8 cellular contexts compared by ENCODE assay signal in genomic region chr16:29900888-29901606, GRCh38. TPM values are rescaled to one million over a fixed set of nuclear protein-coding genes. Genes with fewer than 3 reads are reported as not detected.
DNase-seq lines count a peak whose midpoint lies in the region; ATAC-seq and TF ChIP-seq lines count a peak whose summit lies in the region.

No MANE protein-coding gene starts in this region.

- H2AFZ ChIP-seq in OCI-LY7 (ENCODE audit: low read length) (no peak overlapping the region), neuronal stem cell (ENCODE audit: low read length) (peak overlapping the region; percentile 96)

- H4K20me1 ChIP-seq in OCI-LY7 (ENCODE audit: insufficient read depth, low read length), result no peaks in the 10 kb centered on the region

- H2AK5ac ChIP-seq in neuronal stem cell (ENCODE audit: low read depth, low read length), result no peak overlapping the region

- H3K4me1 Mint-ChIP-seq in CD8-positive, alpha-beta T cell (ENCODE audit: low read depth), result peaks cover 8% of the 10 kb centered on the region

- H3K9me3 ChIP-seq in CD8-positive, alpha-beta T cell (ENCODE audit: low read length), result no peaks in the 10 kb centered on the region
- H3K9me3 ChIP-seq in OCI-LY7 (ENCODE audit: low read length) (no peaks in the 10 kb centered on the region), ectodermal cell (ENCODE audit: control insufficient read depth, low read length) (no peaks in the 10 kb centered on the region), neuronal stem cell (replicated peaks in 1 of 2; ENCODE audit: control insufficient read depth in 2 of 2, insufficient read depth in 1 of 2, low read depth in 1 of 2, low read length in 2 of 2) (no peaks in the 10 kb centered on the region)

- no peak overlapping the region for H3K4ac ChIP-seq in neuronal stem cell (ENCODE audit: low read length)

- H3K4me1 ChIP-seq in CD8-positive, alpha-beta T cell (ENCODE audit: insufficient read depth, low read length), result peaks cover 13% of the 10 kb centered on the region
- H3K4me1 ChIP-seq in OCI-LY7 (ENCODE audit: insufficient read depth, low read length, poor library complexity, severe bottlenecking), result no peaks in the 10 kb centered on the region
- H3K4me1 ChIP-seq in ectodermal cell (ENCODE audit: control insufficient read depth, insufficient read depth, low read length), result peaks cover 14% of the 10 kb centered on the region
- peaks cover 15 to 18% of the 10 kb centered on the region in 2 donors for H3K4me1 ChIP-seq in neuronal stem cell (ENCODE audit: control insufficient read depth in 2 of 2, insufficient read depth in 1 of 2, low read depth in 1 of 2, low read length in 2 of 2)

- no peak overlapping the region for H2BK15ac ChIP-seq in neuronal stem cell (ENCODE audit: low read length)

- H3K79me2 ChIP-seq in OCI-LY7 (ENCODE audit: insufficient read depth, low read depth, low read length), result no peaks in the 10 kb centered on the region

- H3K36me3 Mint-ChIP-seq in CD8-positive, alpha-beta T cell, result no peaks in the 10 kb centered on the region

- no peak overlapping the region for H3K18ac ChIP-seq in neuronal stem cell (ENCODE audit: low read length)

- H3K9ac ChIP-seq in neuronal stem cell (ENCODE audit: low read depth, low read length, poor library complexity), result peak overlapping the region; percentile 60

- H2BK12ac ChIP-seq in neuronal stem cell (ENCODE audit: low read length), result no peak overlapping the region

- BruUV-seq in OCI-LY7 (replicated peaks; lab: Mats Ljungman, UMichigan), result no TSS peak

- no peak overlapping the region for H3K4me3 ChIP-seq in CD8-positive, alpha-beta T cell (ENCODE audit: low read depth, low read length)
- H3K4me3 ChIP-seq in OCI-LY7 (ENCODE audit: low read depth, low read length, poor library complexity, severe bottlenecking), result no peak overlapping the region
- H3K4me3 ChIP-seq in ectodermal cell (ENCODE audit: insufficient read depth, low read depth, low read length), result peak overlapping the region; percentile 54
- peak overlapping the region in 1 of 2 donors; percentile 59 for H3K4me3 ChIP-seq in neuronal stem cell (ENCODE audit: low read length in 2 of 2)
- H3K4me3 ChIP-seq in lower leg skin (ENCODE audit: low read depth, poor library complexity, severe bottlenecking), result no peak overlapping the region

- no peak overlapping the region for H3K14ac ChIP-seq in neuronal stem cell (ENCODE audit: low read length)

- H3K27me3 Mint-ChIP-seq in CD8-positive, alpha-beta T cell (ENCODE audit: low read depth), result peaks cover 21% of the 10 kb centered on the region

- H3K27me3 ChIP-seq in CD8-positive, alpha-beta T cell (ENCODE audit: insufficient read depth, low read length), result peaks cover 8% of the 10 kb centered on the region
- H3K27me3 ChIP-seq in ectodermal cell (ENCODE audit: control insufficient read depth, insufficient read depth, low read length, poor library complexity, severe bottlenecking), result peaks cover 8% of the 10 kb centered on the region
- peaks cover 0 to 23% (median 4%) of the 10 kb centered on the region in 3 experiments for H3K27me3 ChIP-seq in neuronal stem cell (ENCODE audit: control insufficient read depth in 3 of 3, insufficient read depth in 3 of 3, low read depth in 1 of 3, low read length in 3 of 3)

- ATAC-seq in CD8-positive, alpha-beta T cell, result no peak
- no peak for ATAC-seq in GM19328 (IDR thresholded peaks at IDR 0.05; ENCODE audit: unreplicated experiment)

- no peak overlapping the region for H2BK5ac ChIP-seq in neuronal stem cell (ENCODE audit: low read length)

- H4K8ac ChIP-seq in neuronal stem cell (ENCODE audit: low read depth, low read length), result no peak overlapping the region

- H3K4me2 ChIP-seq in OCI-LY7 (ENCODE audit: low read length), result peak overlapping the region; percentile 62
- H3K4me2 ChIP-seq in neuronal stem cell (ENCODE audit: insufficient read depth, low read length, poor library complexity, severe bottlenecking), result peak overlapping the region; percentile 89

- no peak for TF ChIP-seq CTCF in CD8-positive, alpha-beta T cell (IDR thresholded peaks at IDR 0.05)
- TF ChIP-seq CTCF in OCI-LY7 (conservative IDR thresholded peaks at IDR 0.05; ENCODE audit: low read length), result no peak
- no peak for TF ChIP-seq CTCF in lower leg skin (IDR thresholded peaks at IDR 0.05)

- H3K79me1 ChIP-seq in neuronal stem cell (ENCODE audit: low read depth, low read length), result no peaks in the 10 kb centered on the region

- no peak overlapping the region for H3K27ac ChIP-seq in CD8-positive, alpha-beta T cell (ENCODE audit: low read depth, low read length)
- no peak overlapping the region for H3K27ac ChIP-seq in OCI-LY7 (ENCODE audit: low read depth, low read length, poor library complexity, severe bottlenecking)
- H3K27ac ChIP-seq in ectodermal cell (ENCODE audit: insufficient read depth, low read depth, low read length, poor library complexity, severe bottlenecking), result no peak overlapping the region
- H3K27ac ChIP-seq in neuronal stem cell (replicated peaks; ENCODE audit: low read length), result no peak overlapping the region

- no peak overlapping the region for H2BK120ac ChIP-seq in neuronal stem cell (ENCODE audit: low read depth, low read length)

- POLR2A ChIA-PET in CD8-positive, alpha-beta T cell (lab: Charles Lee), result interaction anchor here (1.2 to 2.2 kb wide), 2 partner anchors 8 to 25 kb away, joined by 4 to 5 read pairs; partner anchors contain the start of gene KCTD13
- POLR2A ChIA-PET in OCI-LY7 (lab: Charles Lee), result no interaction called here

- no peaks in the 10 kb centered on the region for H3K9me3 Mint-ChIP-seq in CD8-positive, alpha-beta T cell

- no peaks in the 10 kb centered on the region for H3K9me2 ChIP-seq in OCI-LY7 (ENCODE audit: insufficient read depth, low read length)

- intact Hi-C loops in CD8-positive, alpha-beta T cell (cut with DNase I, micrococcal nuclease), result loop anchor here (1.0 kb wide), 2 partner anchors 25 to 38 kb away; partner anchors contain the start of genes KCTD13 (in 2 of the 2) and CDIPT (in 1 of the 2)
- intact Hi-C loops in OCI-LY7 (cut with micrococcal nuclease; ENCODE audit: unreplicated experiment), result no loop called here
- intact Hi-C loops in lower leg skin (cut with DNase I; ENCODE audit: low total_unique reads), result no loop called here

- no peak overlapping the region for H4K91ac ChIP-seq in neuronal stem cell (ENCODE audit: low read depth, low read length, poor library complexity)

- CTCF ChIA-PET in CD8-positive, alpha-beta T cell (lab: Charles Lee), result interaction anchor here (1.2 to 2.2 kb wide), 3 partner anchors 12 to 200 kb away, joined by 3 to 6 read pairs (median 4); no protein-coding TSS in a partner anchor
- CTCF ChIA-PET in OCI-LY7 (lab: Charles Lee; ENCODE audit: unreplicated experiment), result interaction anchor here (1.2 kb wide), 1 partner anchor 8 kb away, joined by 4 read pairs; no protein-coding TSS in a partner anchor

- H3K4me3 Mint-ChIP-seq in CD8-positive, alpha-beta T cell, result peak overlapping the region; percentile 73

- H3K36me3 ChIP-seq in CD8-positive, alpha-beta T cell (ENCODE audit: insufficient read depth, low read length), result no peaks in the 10 kb centered on the region
- no peaks in the 10 kb centered on the region for H3K36me3 ChIP-seq in OCI-LY7 (ENCODE audit: insufficient read depth, low read length)
- no peaks in the 10 kb centered on the region for H3K36me3 ChIP-seq in ectodermal cell (ENCODE audit: control insufficient read depth, insufficient read depth, low read length)
- no peaks in the 10 kb centered on the region for H3K36me3 ChIP-seq in neuronal stem cell (replicated peaks in 1 of 2; ENCODE audit: control insufficient read depth in 2 of 2, insufficient read depth in 2 of 2, low read length in 2 of 2)

- TF ChIP-seq POLR2A in lower leg skin (IDR thresholded peaks at IDR 0.05), result no peak

- WGBS in ectodermal cell, 2 experiments, result 55 to 58% methylated on average over 31 of the region's 31 CpGs
- no CpG with 5 or more reads among the region's 31 CpGs for WGBS in neuronal stem cell (ENCODE audit: extremely low coverage in 2 of 2, insufficient read length in 2 of 2, insufficient replicate concordance in 1 of 2), 2 donors
- 54 to 62% methylated on average over 26 to 28 of the region's 31 CpGs for WGBS in lower leg skin, 2 donors

- no peak for DNase-seq in CD8-positive, alpha-beta T cell
- DNase-seq in OCI-LY7 (ENCODE audit: low spot score) (no peak), neuronal stem cell (ENCODE audit: low spot score) (no peak), NCI-H1105 treated with DMSO at 0.1 percent for 48 hours (lab: John Stamatoyannopoulos, UW) (no peak), lower leg skin (ENCODE audit: low spot score in 2 of 2) (no peak)
- no peak for DNase-seq in activated effector memory CD4-positive, alpha-beta T cell treated with Interleukin-2 at 50 U/mL for 16 hours

- no peak overlapping the region for H3K23ac ChIP-seq in neuronal stem cell (ENCODE audit: low read depth, low read length, poor library complexity)

- no peak overlapping the region for H3K27ac Mint-ChIP-seq in CD8-positive, alpha-beta T cell

RNA-seq across cellular contexts. Expression of gene ASPHD1, which starts 0.8 kb away (rescaled TPM):
- total RNA-seq in CD8-positive, alpha-beta T cell, result not detected
- not detected in 2 replicates for total RNA-seq in OCI-LY7 (2014; rRNA removed; shearing (Covaris generic))
- total RNA-seq in OCI-LY7 (2022) (0.30 TPM in 1 of 2 replicates, not detected in the other), lower leg skin (not detected)
- 5.5 TPM for polyA plus RNA-seq in ectodermal cell (2013, experiment 1 of 4)
- polyA plus RNA-seq in ectodermal cell (2013, experiment 2 of 4), result 3.7 TPM
- polyA plus RNA-seq in ectodermal cell (2013, experiment 3 of 4), result 4.4 TPM
- polyA plus RNA-seq in ectodermal cell (2013, experiment 4 of 4), result 3.6 TPM
- 0.66 TPM for polyA plus RNA-seq in neuronal stem cell (2013, experiment 1 of 2)
- 0.44 TPM for polyA plus RNA-seq in neuronal stem cell (2013, experiment 2 of 2)

RNA-seq across cellular contexts. Expression of gene SEZ6L2, which starts 1.7 kb away (rescaled TPM):
- not detected for total RNA-seq in CD8-positive, alpha-beta T cell
- 0.98 TPM in 1 of 2 replicates, not detected in the other for total RNA-seq in OCI-LY7 (2014; rRNA removed; shearing (Covaris generic))
- total RNA-seq in OCI-LY7 (2022) (0.83 and 1.0 TPM in 2 replicates), lower leg skin (100 to 1,000 TPM in 1 of 4 donors, 1 to 10 TPM in 3; 1.4 to 100 (median 3.1) TPM)
- polyA plus RNA-seq in ectodermal cell (2013, experiment 1 of 4), result 50.9 TPM
- polyA plus RNA-seq in ectodermal cell (2013, experiment 2 of 4), result 53.6 TPM
- polyA plus RNA-seq in ectodermal cell (2013, experiment 3 of 4), result 36.4 TPM
- polyA plus RNA-seq in ectodermal cell (2013, experiment 4 of 4), result 40.7 TPM
- polyA plus RNA-seq in neuronal stem cell (2013, experiment 1 of 2), result 17.7 TPM
- 16.7 TPM for polyA plus RNA-seq in neuronal stem cell (2013, experiment 2 of 2)

RNA-seq across cellular contexts. Expression of gene KCTD13, which starts 25.0 kb away (rescaled TPM):
- total RNA-seq in CD8-positive, alpha-beta T cell, result 10 to 100 TPM; 39.7 to 41.6 TPM
- total RNA-seq in OCI-LY7 (2014; rRNA removed; shearing (Covaris generic)), result 14.4 and 15.9 TPM in 2 replicates
- total RNA-seq in OCI-LY7 (2022) (48.0 and 49.5 TPM in 2 replicates), lower leg skin (10 to 100 TPM; 19.7 to 34.4 (median 26.0) TPM)
- 15.4 TPM for polyA plus RNA-seq in ectodermal cell (2013, experiment 1 of 4)
- 11.1 TPM for polyA plus RNA-seq in ectodermal cell (2013, experiment 2 of 4)
- 13.2 TPM for polyA plus RNA-seq in ectodermal cell (2013, experiment 3 of 4)
- polyA plus RNA-seq in ectodermal cell (2013, experiment 4 of 4), result 14.0 TPM
- polyA plus RNA-seq in neuronal stem cell (2013, experiment 1 of 2), result 14.0 TPM
- 13.4 TPM for polyA plus RNA-seq in neuronal stem cell (2013, experiment 2 of 2)

RNA-seq across cellular contexts. Expression of gene CDIPT, which starts 38.0 kb away (rescaled TPM):
- total RNA-seq in CD8-positive, alpha-beta T cell, result 10 to 100 TPM; 24.5 to 26.4 TPM
- total RNA-seq in OCI-LY7 (2014; rRNA removed; shearing (Covaris generic)), result 39.6 and 52.4 TPM in 2 replicates
- total RNA-seq in OCI-LY7 (2022), result 41.4 and 43.5 TPM in 2 replicates
- polyA plus RNA-seq in ectodermal cell (2013, experiment 1 of 4), result 63.8 TPM
- polyA plus RNA-seq in ectodermal cell (2013, experiment 2 of 4), result 58.8 TPM
- polyA plus RNA-seq in ectodermal cell (2013, experiment 3 of 4), result 39.8 TPM
- polyA plus RNA-seq in ectodermal cell (2013, experiment 4 of 4), result 46.0 TPM
- 38.7 TPM for polyA plus RNA-seq in neuronal stem cell (2013, experiment 1 of 2)
- 37.4 TPM for polyA plus RNA-seq in neuronal stem cell (2013, experiment 2 of 2)
- total RNA-seq in lower leg skin, result 100 to 1,000 TPM in 3 of 4 donors, 10 to 100 TPM in 1; 83.4 to 122 (median 108) TPM

Comparison
In these comparisons a context has a peak if more than half of its experiments do, and no peak if none do; other contexts are left out.
1. intact Hi-C loops: an anchor here in CD8-positive, alpha-beta T cell (1.0 kb wide); none called in OCI-LY7 and lower leg skin.